ENCODE assay signal across 12 cellular contexts in genomic region chr5:148913985-148914421, GRCh38.
A peak's percentile ranks its signal among the peaks of the same experiment; 100 is the strongest.
DNase-seq lines count a peak whose midpoint lies in the region; ATAC-seq, FAIRE-seq and TF ChIP-seq lines count a peak whose summit lies in the region.
"Had no signal": no experiment of that assay in that cellular context is flagged by ENCODE, and none has a peak within 500 bp of the region (broad histone marks: within the 10 kb centered on the region; RNA-seq: fewer than 3 reads in every experiment).

No MANE protein-coding gene starts in this region.

- peaks cover 4 to 17% (median 9%) of the 10 kb centered on the region in 4 experiments for H3K4me1 ChIP-seq in H1 (replicated peaks in 1 of 4; ENCODE audit: control insufficient read depth in 3 of 4, insufficient read depth in 4 of 4, low read length in 3 of 4)
- H3K4me1 ChIP-seq in osteoblast (ENCODE audit: insufficient read depth, low read length): peaks cover 65% of the 10 kb centered on the region
- H3K4me1 ChIP-seq in CD4-positive, alpha-beta memory T cell (ENCODE audit: insufficient read depth, low read length): peaks cover 9% of the 10 kb centered on the region

- no peaks in the 10 kb centered on the region for H3K23me2 ChIP-seq in H1 (ENCODE audit: low read depth, low read length)

- H2AFZ ChIP-seq in H1 (ENCODE audit: low read length) (no peak overlapping the region), osteoblast (ENCODE audit: low read length) (peak overlapping the region; percentile 37)

- H3K27ac Mint-ChIP-seq in CD4-positive, alpha-beta memory T cell: no peak overlapping the region

- H3K27me3 Mint-ChIP-seq in CD4-positive, alpha-beta memory T cell: no peaks in the 10 kb centered on the region

- no peak overlapping the region for H2BK15ac ChIP-seq in H1 (ENCODE audit: low read length)

- WGBS in H1 (ENCODE audit: extremely low coverage in 1 of 2, insufficient coverage in 1 of 2, insufficient read length in 1 of 2, insufficient replicate concordance in 2 of 2, low coverage in 1 of 2, low lambda C conversion rate in 2 of 2, missing lambda C conversion rate in 1 of 2), 2 experiments: 84% methylated on average over 2 of the region's 2 CpGs; no CpG with 5 or more reads in 1 of the 2 experiments

- no peak overlapping the region for H4K5ac ChIP-seq in H1 (ENCODE audit: insufficient read length, low read depth, low read length)

- H3K27me3 ChIP-seq in H1 (replicated peaks in 1 of 4; ENCODE audit: control insufficient read depth in 3 of 4, extremely low read depth in 1 of 4, insufficient read depth in 3 of 4, low read length in 3 of 4) (no peaks in the 10 kb centered on the region), osteoblast (ENCODE audit: insufficient read depth, low read length) (no peaks in the 10 kb centered on the region)
- H3K27me3 ChIP-seq in CD4-positive, alpha-beta memory T cell (ENCODE audit: insufficient read depth, low read length): no peaks in the 10 kb centered on the region

- no peak overlapping the region for H3K4me3 ChIP-seq in H1 (ENCODE audit: extremely low read depth in 1 of 4, insufficient read depth in 2 of 4, low read depth in 3 of 4, low read length in 4 of 4)
- H3K4me3 ChIP-seq in osteoblast (ENCODE audit: insufficient read depth, low read length): no peak overlapping the region
- H3K4me3 ChIP-seq in CD4-positive, alpha-beta memory T cell (ENCODE audit: low read length in 2 of 2): no peak overlapping the region
- H3K4me3 ChIP-seq: K562 had no signal

- H3K14ac ChIP-seq in H1 (ENCODE audit: insufficient read length): no peak overlapping the region

- peak overlapping the region; percentile 76; the same call in 1 of the 2 replicates for H2BK12ac ChIP-seq in H1 (ENCODE audit: low read depth, low read length)

- H3K23ac ChIP-seq in H1 (ENCODE audit: insufficient read length): no peak overlapping the region

- H2BK5ac ChIP-seq in H1 (ENCODE audit: low read depth, low read length): 0 out of 2 replicates have a peak overlapping the region, but pooled peaks have one; percentile 17

- TF ChIP-seq CTCF in H1 (IDR thresholded peaks at IDR 0.05; ENCODE audit: control extremely low read depth in 1 of 3, insufficient read depth in 1 of 3, low read depth in 1 of 3, low read length in 3 of 3): no peak
- no peak for TF ChIP-seq CTCF in osteoblast (IDR thresholded peaks at IDR 0.05; ENCODE audit: extremely low read depth, low read depth, low read length)

- H2BK20ac ChIP-seq in H1 (ENCODE audit: low read length): no peak overlapping the region

- no peak overlapping the region for H3K18ac ChIP-seq in H1 (ENCODE audit: extremely low read depth, low read length)

- H3K4me2 ChIP-seq in H1 (ENCODE audit: insufficient read depth in 1 of 2, low read depth in 2 of 2, low read length in 2 of 2) (no peak overlapping the region), osteoblast (ENCODE audit: insufficient read depth, low read length) (peak overlapping the region; percentile 69)

- H3K4me3 Mint-ChIP-seq in CD4-positive, alpha-beta memory T cell: no peak overlapping the region

- H3K79me2 ChIP-seq in H1 (ENCODE audit: control insufficient read depth in 1 of 2, insufficient read depth in 2 of 2, low read length in 2 of 2) (no peaks in the 10 kb centered on the region), osteoblast (ENCODE audit: insufficient read depth, low read length) (no peaks in the 10 kb centered on the region)

- no peaks in the 10 kb centered on the region for H3K79me1 ChIP-seq in H1 (ENCODE audit: low read depth, low read length)

- H3K4me1 Mint-ChIP-seq in CD4-positive, alpha-beta memory T cell: peaks cover 9 to 31% (median 18%) of the 10 kb centered on the region in 4 donors

- CTCF ChIA-PET in H1 (lab: Charles Lee; ENCODE audit: partially characterized antibody): interaction anchor here (0.6 to 7.6 kb wide), 20 partner anchors 8 to 229 kb away, joined by 3 to 114 read pairs (median 4); partner anchors contain the start of gene ADRB2
- CTCF ChIA-PET in CD4-positive, alpha-beta memory T cell (lab: Charles Lee; ENCODE audit: partially characterized antibody): interaction anchor here (0.8 to 1.2 kb wide), 3 partner anchors 9 to 121 kb away, joined by 3 read pairs; no protein-coding TSS in a partner anchor

- no peak for TF ChIP-seq EP300 in H1 (IDR thresholded peaks at IDR 0.05; ENCODE audit: borderline replicate concordance in 1 of 2, low read depth in 2 of 2, low read length in 2 of 2)

- POLR2A ChIA-PET in H1 (lab: Charles Lee; ENCODE audit: partially characterized antibody): interaction anchor here (0.7 to 0.8 kb wide), 2 partner anchors 13 to 43 kb away, joined by 3 to 6 read pairs; no protein-coding TSS in a partner anchor
- POLR2A ChIA-PET in CD4-positive, alpha-beta memory T cell (lab: Charles Lee; ENCODE audit: partially characterized antibody): no interaction called here

- no peaks in the 10 kb centered on the region for H3K9me3 Mint-ChIP-seq in CD4-positive, alpha-beta memory T cell

- H3K9me3 ChIP-seq in H1 (ENCODE audit: insufficient read depth in 2 of 2, low read depth in 1 of 2, low read length in 1 of 2) (no peaks in the 10 kb centered on the region), osteoblast (ENCODE audit: low read depth, low read length) (no peaks in the 10 kb centered on the region)
- H3K9me3 ChIP-seq in CD4-positive, alpha-beta memory T cell (ENCODE audit: control insufficient read depth in 1 of 2, low read length in 2 of 2): no peaks in the 10 kb centered on the region

- H4K8ac ChIP-seq in H1 (ENCODE audit: extremely low read depth, insufficient read depth, low read length): no peak overlapping the region

- no peak overlapping the region for H3K56ac ChIP-seq in H1 (replicated peaks; ENCODE audit: insufficient read length, low read depth, low read length)

- peak overlapping the region; percentile 39; the same call in 1 of the 2 replicates for H3K27ac ChIP-seq in H1 (ENCODE audit: low read depth, low read length)
- peak overlapping the region; percentile 100 for H3K27ac ChIP-seq in osteoblast (ENCODE audit: low read depth, low read length)
- no peak overlapping the region for H3K27ac ChIP-seq in CD4-positive, alpha-beta memory T cell (ENCODE audit: low read depth, low read length)

- ATAC-seq in HG02571 (IDR thresholded peaks at IDR 0.05; ENCODE audit: unreplicated experiment) (no peak), HG03439 (IDR thresholded peaks at IDR 0.05; ENCODE audit: unreplicated experiment) (no peak), HG02642 (IDR thresholded peaks at IDR 0.05; ENCODE audit: poor library complexity, unreplicated experiment) (no peak)
- ATAC-seq: K562 had no signal

- no peak overlapping the region for H3K4ac ChIP-seq in H1 (replicated peaks; ENCODE audit: insufficient read length, low read depth, low read length)

- H4K20me1 ChIP-seq in H1 (replicated peaks in 1 of 2; ENCODE audit: control insufficient read depth in 1 of 2, insufficient read depth in 2 of 2, low read length in 2 of 2): no peaks in the 10 kb centered on the region
- H4K20me1 ChIP-seq in osteoblast (ENCODE audit: insufficient read depth, low read length): no peaks in the 10 kb centered on the region

- no peak overlapping the region for H3K9ac ChIP-seq in H1 (replicated peaks in 1 of 4; ENCODE audit: extremely low read depth in 1 of 4, low read depth in 3 of 4, low read length in 3 of 4)

- H3K36me3 ChIP-seq in H1 (ENCODE audit: control insufficient read depth in 2 of 4, insufficient read depth in 4 of 4, low read length in 3 of 4) (no peaks in the 10 kb centered on the region; a peak in 1 of 8 replicates), osteoblast (ENCODE audit: insufficient read depth, low read length) (no peaks in the 10 kb centered on the region)
- H3K36me3 ChIP-seq in CD4-positive, alpha-beta memory T cell (ENCODE audit: insufficient read depth, low read length): no peaks in the 10 kb centered on the region

- no peak overlapping the region for H4K91ac ChIP-seq in H1 (replicated peaks; ENCODE audit: insufficient read length, low read length)

- peak overlapping the region; percentile 34 for H2BK120ac ChIP-seq in H1 (replicated peaks; ENCODE audit: low read depth, low read length)

- DNase-seq in EH (ENCODE audit: low read depth): peak; percentile 97
- DNase-seq in M059J (ENCODE audit: low read depth): peak; percentile 98
- peak in 1 of 2 experiments; percentile 34 for DNase-seq in H1 (ENCODE audit: low read depth in 1 of 2, low spot score in 2 of 2)
- peak; percentile 74 for DNase-seq in osteoblast (ENCODE audit: insufficient read length, low spot score, missing footprints)
- DNase-seq in CD4-positive, alpha-beta memory T cell: no peak
- DNase-seq: activated T-cell treated with anti-CD3 and anti-CD28 coated beads, Interleukin-2, amount 50 U/mL, for 48 hours; GDM1; posterior cingulate gyrus had no signal

- no peak for FAIRE-seq in H1 (lab: Jason Lieb, UNC)
- FAIRE-seq: K562 had no signal

- H2AK5ac ChIP-seq in H1 (ENCODE audit: low read depth, low read length): no peak overlapping the region

- TF ChIP-seq RAD21 in H1 (IDR thresholded peaks at IDR 0.05 in 1 of 2, conservative IDR thresholded peaks at IDR 0.05 in 1 of 2; ENCODE audit: low read depth in 2 of 2, low read length in 2 of 2): no peak

- H3K36me3 Mint-ChIP-seq in CD4-positive, alpha-beta memory T cell: no peaks in the 10 kb centered on the region

- intact Hi-C loops in CD4-positive, alpha-beta memory T cell (cut with micrococcal nuclease): no loop called here

- TF ChIP-seq POLR2A in H1 (IDR thresholded peaks at IDR 0.05; ENCODE audit: control extremely low read depth in 1 of 2, low read depth in 2 of 2, low read length in 2 of 2): no peak

TF ChIP-seq in H1, 55 proteins besides CTCF, POLR2A, EP300 and RAD21:
- TF ChIP-seq CBX5 (IDR thresholded peaks at IDR 0.05; ENCODE audit: low read depth, low read length): no peak
- no peak for TF ChIP-seq YY1 (IDR thresholded peaks at IDR 0.05; ENCODE audit: low read depth, low read length)
- no peak for TF ChIP-seq KDM1A (IDR thresholded peaks at IDR 0.05; ENCODE audit: borderline replicate concordance, low read length)
- TF ChIP-seq NANOG (IDR thresholded peaks at IDR 0.05; ENCODE audit: insufficient read depth, low read depth, low read length, poor library complexity, severe bottlenecking): no peak
- TF ChIP-seq SIRT6 (IDR thresholded peaks at IDR 0.05; ENCODE audit: low read length): no peak
- TF ChIP-seq BCL11A (IDR thresholded peaks at IDR 0.05; ENCODE audit: low read depth in 2 of 2, low read length in 2 of 2): no peak
- TF ChIP-seq CTBP2 (IDR thresholded peaks at IDR 0.05; ENCODE audit: borderline replicate concordance, insufficient read depth, insufficient read length, low read length): no peak
- TF ChIP-seq RFX5 (IDR thresholded peaks at IDR 0.05; ENCODE audit: borderline replicate concordance, low read depth, low read length): no peak
- no peak for TF ChIP-seq RBBP5 (IDR thresholded peaks at IDR 0.05; ENCODE audit: borderline replicate concordance, low read depth, low read length)
- TF ChIP-seq POLR2AphosphoS5 (IDR thresholded peaks at IDR 0.05; ENCODE audit: low read depth, low read length): no peak
- no peak for TF ChIP-seq TBP (IDR thresholded peaks at IDR 0.05; ENCODE audit: low read depth, low read length)
- no peak for TF ChIP-seq KDM5A (IDR thresholded peaks at IDR 0.05; ENCODE audit: low read length)
- no peak for TF ChIP-seq ASH2L (IDR thresholded peaks at IDR 0.05; ENCODE audit: low read length)

Comparison
In these comparisons a context has a peak if more than half of its experiments do, and no peak if none do; other contexts are left out.
1. DNase-seq: peak in EH (single experiment), M059J (single experiment) and osteoblast (single experiment); none in CD4-positive, alpha-beta memory T cell (0 of 5).